Comparison of ENCODE assay signal across 22 cellular contexts in genomic region chr20:47872341-47872740, GRCh38.
A peak's percentile ranks its signal among the peaks of the same experiment; 100 is the strongest.
DNase-seq lines count a peak whose midpoint lies in the region; ATAC-seq and TF ChIP-seq lines count a peak whose summit lies in the region.
"Had no signal": no experiment of that assay in that cellular context is flagged by ENCODE, and none has a peak within 500 bp of the region (broad histone marks: within the 10 kb centered on the region; RNA-seq: fewer than 3 reads in every experiment).

No MANE protein-coding gene starts in this region.

- no peaks in the 10 kb centered on the region for H3K4me1 ChIP-seq in PC-3 (ENCODE audit: insufficient read depth, low read length)

- CTCF ChIA-PET in PC-3 (lab: Charles Lee), result no interaction called here

- no peaks in the 10 kb centered on the region for H3K9me2 ChIP-seq in PC-3 (replicated peaks; ENCODE audit: low read length)

- H3K79me2 ChIP-seq in PC-3 (ENCODE audit: low read length), result no peaks in the 10 kb centered on the region

- H3K36me3 Mint-ChIP-seq in brain, result no peaks in the 10 kb centered on the region
- H3K36me3 Mint-ChIP-seq in nephron (ENCODE audit: low read depth), result no peaks in the 10 kb centered on the region

- DNase-seq in RPMI7951 (ENCODE audit: low read depth), result peak; percentile 87
- DNase-seq in NCI-H2171 treated with DMSO at 0.1 percent for 48 hours (lab: John Stamatoyannopoulos, UW), result no peak
- no peak for DNase-seq in PC-3
- DNase-seq in NCI-H187 treated with DMSO at 0.1 percent for 48 hours (lab: John Stamatoyannopoulos, UW), result no peak
- DNase-seq: DMS153; DND-41; GM23248; H9; KBM-7; NCI-H1105 treated with DMSO at 0.1 percent for 48 hours; NCI-H146; NCI-H2029; NCI-H446 treated with DMSO at 0.1 percent for 48 hours; NCI-H526; NCI-H82; NK-92 treated with Interleukin-12 subunit alpha and Interleukin-12 subunit beta, amount 100 ng/mL, for 24 hours; SHP77 treated with DMSO at 0.1 percent for 48 hours had no signal

- H3K4me3 Mint-ChIP-seq in brain, result no peak overlapping the region
- H3K4me3 Mint-ChIP-seq in nephron, result no peak overlapping the region
- H3K4me3 Mint-ChIP-seq: H9 had no signal

- no peaks in the 10 kb centered on the region for H4K20me1 ChIP-seq in PC-3 (ENCODE audit: low read length)

- H3K27ac Mint-ChIP-seq in brain (peak overlapping the region in 3 of 5 experiments; percentile 23 to 44 (median 36)), nephron (peak overlapping the region in 2 of 3 experiments; percentile 27 to 78)

- no peak overlapping the region for H3K27ac ChIP-seq in PC-3 (ENCODE audit: low read length)
- H3K27ac ChIP-seq: C4-2B, GM23248, RWPE1 had no signal

- no peaks in the 10 kb centered on the region for H3K27me3 ChIP-seq in PC-3 (ENCODE audit: low read length)

- H2AFZ ChIP-seq in PC-3 (ENCODE audit: low read length), result no peak overlapping the region
- H2AFZ ChIP-seq: GM23248 had no signal

- H3K27me3 Mint-ChIP-seq in brain (peaks cover 10% of the 10 kb centered on the region), nephron (ENCODE audit: low read depth) (no peaks in the 10 kb centered on the region)

- H3F3A ChIP-seq in PC-3 (ENCODE audit: low read length, unreplicated experiment), result no peaks in the 10 kb centered on the region

- POLR2A ChIA-PET in PC-3 (lab: Charles Lee; ENCODE audit: unreplicated experiment), result no interaction called here

- H3K4me3 ChIP-seq in PC-3 (ENCODE audit: low read length), result no peak overlapping the region
- H3K4me3 ChIP-seq: GM23248 had no signal

- BruUV-seq in PC-3 (replicated peaks; lab: Mats Ljungman, UMichigan), result no TSS peak

- intact Hi-C loops in PC-3 (cut with micrococcal nuclease), result no loop called here

- TF ChIP-seq CTCF in brain (conservative IDR thresholded peaks at IDR 0.05), result no peak
- no peak for TF ChIP-seq CTCF in nephron (IDR thresholded peaks at IDR 0.05; ENCODE audit: unreplicated experiment in 3 of 3)
- no peak for TF ChIP-seq CTCF in PC-3 (conservative IDR thresholded peaks at IDR 0.05; ENCODE audit: low read depth, low read length)

- H3K9ac ChIP-seq in PC-3 (ENCODE audit: low read length), result no peak overlapping the region
- H3K9ac ChIP-seq: GM23248 had no signal

- ATAC-seq in PC-3 (no peak), HG03039 (IDR thresholded peaks at IDR 0.05; ENCODE audit: unreplicated experiment) (no peak)

- H3K9me3 Mint-ChIP-seq in brain, result no peaks in the 10 kb centered on the region
- no peaks in the 10 kb centered on the region for H3K9me3 Mint-ChIP-seq in nephron
- H3K9me3 Mint-ChIP-seq: H9 had no signal

- no peaks in the 10 kb centered on the region for H3K9me3 ChIP-seq in PC-3 (ENCODE audit: low read length)

- no peak overlapping the region for H3K4me2 ChIP-seq in PC-3 (ENCODE audit: low read length)

- H3K4me1 Mint-ChIP-seq in brain (peaks cover 35% of the 10 kb centered on the region), nephron (peaks cover 33% of the 10 kb centered on the region)
- H3K4me1 Mint-ChIP-seq: H9 had no signal

- H3K36me3 ChIP-seq in PC-3 (ENCODE audit: low read depth, low read length), result no peaks in the 10 kb centered on the region
